8 cellular contexts compared by ENCODE assay signal in the genomic region with DNA sequence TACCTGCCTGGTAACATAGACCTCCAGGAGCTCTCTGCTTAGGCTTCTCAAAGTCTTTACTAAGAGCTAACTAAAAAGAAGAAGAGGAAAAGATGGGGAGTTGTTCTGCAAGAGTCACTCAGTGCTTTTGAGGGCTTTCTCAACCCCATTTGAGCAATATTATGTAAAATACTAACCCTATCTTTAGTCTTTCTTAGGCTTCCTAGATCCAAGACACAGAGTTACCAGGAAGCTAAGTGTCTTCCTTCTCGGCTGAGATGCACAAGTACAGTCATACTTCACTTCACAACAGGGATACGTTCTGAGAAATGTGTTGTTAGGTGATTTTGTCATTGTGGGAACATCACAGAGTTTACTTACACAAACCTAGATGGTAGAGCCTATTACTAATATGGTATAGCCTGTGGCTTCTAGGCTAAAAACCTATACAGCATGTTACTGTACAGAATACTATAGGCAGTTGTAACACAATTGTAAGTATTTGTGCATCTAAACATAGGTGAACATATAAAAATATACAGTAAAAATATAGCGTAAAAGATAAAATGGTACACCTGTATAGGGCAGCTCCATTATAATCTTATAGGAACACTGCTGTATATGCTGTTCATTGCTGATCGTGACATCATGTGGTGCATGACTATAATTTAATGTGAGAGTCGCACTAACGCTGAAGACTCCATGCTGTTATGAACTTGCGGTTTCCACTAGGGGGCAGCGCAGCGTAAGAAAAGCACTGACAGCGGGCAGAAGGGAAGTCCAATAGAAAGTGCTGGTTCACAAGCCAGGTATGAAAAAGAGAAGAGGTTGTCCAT. TPM values are rescaled to one million over a fixed set of nuclear protein-coding genes. Genes with fewer than 3 reads are reported as not detected.
A peak's percentile ranks its signal among the peaks of the same experiment; 100 is the strongest.
DNase-seq lines count a peak whose midpoint lies in the region; ATAC-seq, FAIRE-seq and TF ChIP-seq lines count a peak whose summit lies in the region.

No MANE protein-coding gene starts in this region.

- no peaks in the 10 kb centered on the region for H3K36me3 Mint-ChIP-seq in WTC11

- no peaks in the 10 kb centered on the region for H3K9me3 Mint-ChIP-seq in WTC11

- H3K27me3 ChIP-seq in AG04450 (ENCODE audit: control insufficient read depth, insufficient read depth, low read length) (no peaks in the 10 kb centered on the region), keratinocyte (ENCODE audit: control insufficient read depth, extremely low read depth, insufficient read depth, low read length) (no peaks in the 10 kb centered on the region)

- TF ChIP-seq CTCF in AG04450 (IDR thresholded peaks at IDR 0.05; ENCODE audit: low read depth, low read length) (peak; percentile 90), WTC11 (IDR thresholded peaks at IDR 0.05) (peak; percentile 70), cardiac fibroblast (IDR thresholded peaks at IDR 0.05; ENCODE audit: low read depth, low read length) (peak; percentile 77), keratinocyte (optimal IDR thresholded peaks at IDR 0.05 in 1 of 3, IDR thresholded peaks at IDR 0.05 in 1 of 3, conservative IDR thresholded peaks at IDR 0.05 in 1 of 3; ENCODE audit: extremely low read depth in 1 of 3, insufficient read depth in 2 of 3, low read length in 3 of 3) (peak; percentile 79 to 89 (median 88))

- no peaks in the 10 kb centered on the region; the same call in 1 of the 2 replicates for H3K27me3 Mint-ChIP-seq in WTC11 (ENCODE audit: low read depth)

- H3K4me3 ChIP-seq in AG04450 (ENCODE audit: low read depth, low read length) (no peak overlapping the region), cardiac fibroblast (replicated peaks in 1 of 2; ENCODE audit: low read depth in 2 of 2, low read length in 2 of 2) (no peak overlapping the region), keratinocyte (ENCODE audit: control insufficient read depth in 2 of 3, extremely low read depth in 1 of 3, insufficient read depth in 2 of 3, low read depth in 1 of 3, low read length in 3 of 3) (no peak overlapping the region)

- H3K27ac ChIP-seq in AG04450 (ENCODE audit: low read depth, low read length) (no peak overlapping the region), keratinocyte (ENCODE audit: control insufficient read depth, insufficient read depth, low read length) (no peak overlapping the region)

- CTCF ChIA-PET in AG04450 (lab: Charles Lee) (interaction anchor here (0.6 to 9.2 kb wide), 63 partner anchors 9 to 383 kb away, joined by 3 to 467 read pairs (median 6); partner anchors contain the start of genes ANKRD22, FAS and STAMBPL1), WTC11 (lab: Charles Lee) (interaction anchor here (0.7 to 4.0 kb wide), 10 partner anchors 9 to 155 kb away, joined by 3 to 84 read pairs (median 4); partner anchors contain the start of genes FAS and STAMBPL1)

- ATAC-seq in GM18868 (IDR thresholded peaks at IDR 0.05; ENCODE audit: unreplicated experiment) = peak; percentile 81
- ATAC-seq in HG03139 (IDR thresholded peaks at IDR 0.05; ENCODE audit: unreplicated experiment) = peak; percentile 59
- ATAC-seq in WTC11 = peak; percentile 93

- H4K20me1 ChIP-seq in keratinocyte (ENCODE audit: control insufficient read depth, extremely low read depth, insufficient read depth, low read length) = no peaks in the 10 kb centered on the region

- H3K4me1 ChIP-seq in keratinocyte (ENCODE audit: control insufficient read depth, extremely low read depth, insufficient read depth, low read length) = peaks cover 7% of the 10 kb centered on the region

- H3K36me3 ChIP-seq in keratinocyte (ENCODE audit: control insufficient read depth in 2 of 2, extremely low read depth in 1 of 2, insufficient read depth in 2 of 2, low read length in 2 of 2) = no peaks in the 10 kb centered on the region

- peak; percentile 75 for DNase-seq in AG04450 (ENCODE audit: low read depth, low spot score)
- DNase-seq in NCI-H2227 treated with DMSO at 0.1 percent for 48 hours (lab: John Stamatoyannopoulos, UW) = peak; percentile 80
- DNase-seq in WTC11 (ENCODE audit: low spot score) = peak; percentile 81
- DNase-seq in cardiac fibroblast (ENCODE audit: low read depth in 2 of 2) = peak; percentile 93 to 94
- DNase-seq in keratinocyte (ENCODE audit: low read depth, low spot score) = peak; percentile 52
- peak; percentile 85 for DNase-seq in stimulated activated CD4-positive, alpha-beta T cell treated with anti-CD3 and anti-CD28 coated beads, Interleukin-1b, Interleukin-23, amount 100 ng/mL, for 48 hours

- no peak overlapping the region for H2AFZ ChIP-seq in keratinocyte (ENCODE audit: control insufficient read depth, low read length)

- H3K9me1 ChIP-seq in keratinocyte (ENCODE audit: control insufficient read depth, extremely low read depth, insufficient read depth, low read length) = no peaks in the 10 kb centered on the region

- peak; percentile 97 for FAIRE-seq in keratinocyte (lab: Jason Lieb, UNC)

- dilution Hi-C loops in keratinocyte (cut with MboI; ENCODE audit: extremely low pct_ligation_motif_present, low sequenced_read_pairs) = no loop called here

- no peak overlapping the region for H3K4me3 Mint-ChIP-seq in WTC11

- no peak overlapping the region for H3K4me2 ChIP-seq in keratinocyte (ENCODE audit: control insufficient read depth, extremely low read depth, insufficient read depth, low read depth, low read length)

- H3K9ac ChIP-seq in keratinocyte (ENCODE audit: control insufficient read depth, extremely low read depth, insufficient read depth, low read length) = no peak overlapping the region

- H3K4me1 Mint-ChIP-seq in WTC11 = no peaks in the 10 kb centered on the region

- no peak overlapping the region for H3K27ac Mint-ChIP-seq in WTC11

- no peaks in the 10 kb centered on the region for H3K79me2 ChIP-seq in keratinocyte (ENCODE audit: control insufficient read depth, insufficient read depth, low read length)

- POLR2A ChIA-PET in AG04450 (lab: Yijun Ruan, JAX) (interaction anchor here (1.7 kb wide), 1 partner anchor 97 kb away, joined by 14 read pairs; no protein-coding TSS in a partner anchor), WTC11 (lab: Charles Lee) (no interaction called here)

- H3K9me3 ChIP-seq in AG04450 (ENCODE audit: control insufficient read depth, insufficient read depth, low read length) (no peaks in the 10 kb centered on the region), keratinocyte (ENCODE audit: control insufficient read depth, low read depth, low read length) (no peaks in the 10 kb centered on the region)

TF ChIP-seq in WTC11, 78 proteins besides CTCF, POLR2A, EP300 and RAD21 (continues in another document):
- TF ChIP-seq, protein P1, sequence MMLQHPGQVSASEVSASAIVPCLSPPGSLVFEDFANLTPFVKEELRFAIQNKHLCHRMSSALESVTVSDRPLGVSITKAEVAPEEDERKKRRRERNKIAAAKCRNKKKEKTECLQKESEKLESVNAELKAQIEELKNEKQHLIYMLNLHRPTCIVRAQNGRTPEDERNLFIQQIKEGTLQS (CRISPR knock-in tag; conservative IDR thresholded peaks at IDR 0.05) = no peak

RNA-seq across cellular contexts. Expression of gene ANKRD22, which starts 16.3 kb away (rescaled TPM):
- 0.05 TPM in 1 of 2 replicates, not detected in the other for polyA plus RNA-seq in AG04450 (2011; rRNA removed)
- polyA minus RNA-seq in AG04450 (2011; rRNA and poly(A)+ RNA removed) = not detected in 2 replicates
- total RNA-seq in WTC11 (2021) = not detected in 3 replicates
- 1.6 to 5.2 TPM (median 4.4 TPM) in 3 replicates for polyA plus RNA-seq in keratinocyte
- polyA plus RNA-seq in keratinocyte (2011; ENCODE audit: low read depth) = 29.6 TPM
- polyA plus RNA-seq in keratinocyte (2011; cell fraction: cytosol; rRNA removed) = 1.7 and 3.7 TPM in 2 replicates
- polyA plus RNA-seq in keratinocyte (2011; cell fraction: nucleus; rRNA removed) = 2.7 and 4.9 TPM in 2 replicates
- 1.3 and 39.8 TPM in 2 replicates for polyA plus RNA-seq in keratinocyte (2012; ENCODE audit: low replicate concordance)
- 0.39 to 2.2 TPM (median 0.86 TPM) in 3 replicates for polyA minus RNA-seq in keratinocyte
- polyA minus RNA-seq in keratinocyte (2011; cell fraction: cytosol; rRNA and poly(A)+ RNA removed) = 1.2 TPM
- 1.4 and 2.5 TPM in 2 replicates for polyA minus RNA-seq in keratinocyte (2011; cell fraction: nucleus; rRNA and poly(A)+ RNA removed)

RNA-seq across cellular contexts. Expression of gene LIPM, which starts 32.8 kb away (rescaled TPM):
- polyA plus RNA-seq in AG04450 (2011; rRNA removed) = not detected in 2 replicates
- not detected in 2 replicates for polyA minus RNA-seq in AG04450 (2011; rRNA and poly(A)+ RNA removed)
- not detected in 3 replicates for total RNA-seq in WTC11 (2021)
- 0.10 to 0.67 TPM (median 0.44 TPM) in 3 replicates for polyA plus RNA-seq in keratinocyte
- polyA plus RNA-seq in keratinocyte (2011; ENCODE audit: low read depth) = 50.6 TPM
- polyA plus RNA-seq in keratinocyte (2011; cell fraction: cytosol; rRNA removed) = 0.12 and 0.19 TPM in 2 replicates
- 0.56 and 1.0 TPM in 2 replicates for polyA plus RNA-seq in keratinocyte (2011; cell fraction: nucleus; rRNA removed)
- 0.15 and 35.1 TPM in 2 replicates for polyA plus RNA-seq in keratinocyte (2012; ENCODE audit: low replicate concordance)
- 0.40 to 0.74 TPM in 2 of 3 replicates, not detected in the other for polyA minus RNA-seq in keratinocyte
- polyA minus RNA-seq in keratinocyte (2011; cell fraction: cytosol; rRNA and poly(A)+ RNA removed) = not detected
- polyA minus RNA-seq in keratinocyte (2011; cell fraction: nucleus; rRNA and poly(A)+ RNA removed) = 0.54 and 1.2 TPM in 2 replicates

RNA-seq across cellular contexts. Expression of gene STAMBPL1, which starts 44.7 kb away (rescaled TPM):
- polyA plus RNA-seq in AG04450 (2011; rRNA removed) (41.6 and 50.3 TPM in 2 replicates), keratinocyte (3.1 to 9.0 TPM (median 5.4 TPM) in 3 replicates)
- 24.6 and 35.3 TPM in 2 replicates for polyA minus RNA-seq in AG04450 (2011; rRNA and poly(A)+ RNA removed)
- total RNA-seq in WTC11 (2021) = 3.9 to 4.6 TPM (median 4.2 TPM) in 3 replicates
- polyA plus RNA-seq in keratinocyte (2011; ENCODE audit: low read depth) = 1.8 TPM
- 3.1 and 5.4 TPM in 2 replicates for polyA plus RNA-seq in keratinocyte (2011; cell fraction: cytosol; rRNA removed)
- 3.3 and 3.7 TPM in 2 replicates for polyA plus RNA-seq in keratinocyte (2011; cell fraction: nucleus; rRNA removed)
- polyA plus RNA-seq in keratinocyte (2012; ENCODE audit: low replicate concordance) = 1.7 and 4.4 TPM in 2 replicates
- 1.3 to 4.3 TPM (median 1.6 TPM) in 3 replicates for polyA minus RNA-seq in keratinocyte
- 3.5 TPM for polyA minus RNA-seq in keratinocyte (2011; cell fraction: cytosol; rRNA and poly(A)+ RNA removed)
- polyA minus RNA-seq in keratinocyte (2011; cell fraction: nucleus; rRNA and poly(A)+ RNA removed) = 2.0 TPM in 2 replicates
